ENCODE assay signal across 8 cellular contexts in the genomic region with DNA sequence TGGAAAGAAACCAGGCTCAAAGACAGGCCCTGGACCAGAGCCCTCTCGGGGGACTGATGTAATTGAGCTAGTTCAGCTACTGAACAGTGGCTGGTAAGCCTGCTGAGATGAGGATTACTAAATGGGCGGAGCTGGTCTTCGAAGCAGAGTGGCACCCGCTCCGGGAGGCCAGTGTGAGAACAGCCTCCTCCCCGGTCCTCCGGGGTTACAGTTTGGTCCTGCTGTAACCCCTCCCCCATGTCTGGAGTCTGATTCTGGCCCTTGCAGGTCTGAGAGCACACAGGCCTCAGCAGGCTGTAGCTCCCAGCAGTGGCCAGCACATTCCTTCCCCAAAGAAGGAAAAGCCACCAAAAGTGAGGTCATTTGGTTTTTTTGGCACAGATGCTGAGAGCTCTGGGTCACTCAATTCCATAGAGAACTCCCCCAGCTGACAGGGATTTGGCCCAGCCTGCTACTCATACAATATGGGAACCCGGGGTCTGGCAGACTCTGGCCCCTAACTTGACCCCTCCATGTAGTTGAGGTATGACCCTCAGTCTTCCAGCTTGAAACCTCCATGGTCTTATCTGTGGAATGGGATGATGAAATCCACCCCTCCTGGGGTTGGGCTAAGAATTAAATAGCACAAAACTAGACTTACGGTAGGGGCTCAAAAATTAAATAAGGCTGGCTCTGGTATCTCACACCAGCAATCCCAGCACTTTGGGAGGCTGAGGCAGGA. TPM values are rescaled to one million over a fixed set of nuclear protein-coding genes. Genes with fewer than 3 reads are reported as not detected.
DNase-seq lines count a peak whose midpoint lies in the region; ATAC-seq, FAIRE-seq and TF ChIP-seq lines count a peak whose summit lies in the region.

No MANE protein-coding gene starts in this region.

- in situ Hi-C loops in astrocyte of the cerebellum (cut with HindIII; ENCODE audit: low sequenced_read_pairs) = no loop called here

- H3K9me3 Mint-ChIP-seq in stimulated activated naive CD8-positive, alpha-beta T cell treated with anti-CD3 and anti-CD28 coated beads, Interleukin-15, amount 100 ng/mL, for 72 hours = no peaks in the 10 kb centered on the region
- H3K9me3 Mint-ChIP-seq in CD8-positive, alpha-beta memory T cell = no peaks in the 10 kb centered on the region

- H3K9ac ChIP-seq in keratinocyte (ENCODE audit: control insufficient read depth, extremely low read depth, insufficient read depth, low read length) = no peak overlapping the region

- H3K36me3 Mint-ChIP-seq in CD8-positive, alpha-beta memory T cell = no peaks in the 10 kb centered on the region

- H3K36me3 ChIP-seq in keratinocyte (ENCODE audit: control insufficient read depth in 2 of 2, extremely low read depth in 1 of 2, insufficient read depth in 2 of 2, low read length in 2 of 2) = peaks cover 11 to 53% of the 10 kb centered on the region in 2 experiments
- H3K36me3 ChIP-seq in CD8-positive, alpha-beta memory T cell (ENCODE audit: insufficient read depth, low read length) = no peaks in the 10 kb centered on the region

- ATAC-seq in stimulated activated naive CD8-positive, alpha-beta T cell treated with anti-CD3 and anti-CD28 coated beads, Interleukin-15, amount 100 ng/mL, for 72 hours = peak; percentile 85
- ATAC-seq in HG02938 (IDR thresholded peaks at IDR 0.05; ENCODE audit: unreplicated experiment) (no peak), GM18870 (IDR thresholded peaks at IDR 0.05; ENCODE audit: unreplicated experiment) (no peak), GM18909 (IDR thresholded peaks at IDR 0.05; ENCODE audit: poor library complexity, unreplicated experiment) (no peak)

- peak overlapping the region; percentile 44 for H3K4me2 ChIP-seq in keratinocyte (ENCODE audit: control insufficient read depth, extremely low read depth, insufficient read depth, low read depth, low read length)

- H3K27me3 Mint-ChIP-seq in stimulated activated naive CD8-positive, alpha-beta T cell treated with anti-CD3 and anti-CD28 coated beads, Interleukin-15, amount 100 ng/mL, for 72 hours = no peaks in the 10 kb centered on the region
- H3K27me3 Mint-ChIP-seq in CD8-positive, alpha-beta memory T cell = peaks cover 2 to 5% of the 10 kb centered on the region in 2 donors

- POLR2A ChIA-PET in CD8-positive, alpha-beta memory T cell (lab: Charles Lee) = no interaction called here

- H3K4me1 Mint-ChIP-seq in stimulated activated naive CD8-positive, alpha-beta T cell treated with anti-CD3 and anti-CD28 coated beads, Interleukin-15, amount 100 ng/mL, for 72 hours = peaks cover 99% of the 10 kb centered on the region
- peaks cover under 1 to 14% (median 12%) of the 10 kb centered on the region in 3 donors for H3K4me1 Mint-ChIP-seq in CD8-positive, alpha-beta memory T cell

- H3K27ac Mint-ChIP-seq in stimulated activated naive CD8-positive, alpha-beta T cell treated with anti-CD3 and anti-CD28 coated beads, Interleukin-15, amount 100 ng/mL, for 72 hours = peak overlapping the region; percentile 48 to 99
- no peak overlapping the region for H3K27ac Mint-ChIP-seq in CD8-positive, alpha-beta memory T cell

- no peaks in the 10 kb centered on the region for H3K27me3 ChIP-seq in keratinocyte (ENCODE audit: control insufficient read depth, extremely low read depth, insufficient read depth, low read length)
- H3K27me3 ChIP-seq in CD8-positive, alpha-beta memory T cell (ENCODE audit: insufficient read depth, low read length, poor library complexity, severe bottlenecking) = no peaks in the 10 kb centered on the region

- H3K27ac ChIP-seq in keratinocyte (ENCODE audit: control insufficient read depth, insufficient read depth, low read length) = peak overlapping the region; percentile 25
- no peak overlapping the region for H3K27ac ChIP-seq in CD8-positive, alpha-beta memory T cell (ENCODE audit: low read depth, low read length)

- H3K79me2 ChIP-seq in keratinocyte (ENCODE audit: control insufficient read depth, insufficient read depth, low read length) = peaks cover 98% of the 10 kb centered on the region

- peak overlapping the region; percentile 44 to 83 for H3K4me3 Mint-ChIP-seq in stimulated activated naive CD8-positive, alpha-beta T cell treated with anti-CD3 and anti-CD28 coated beads, Interleukin-15, amount 100 ng/mL, for 72 hours
- no peak overlapping the region for H3K4me3 Mint-ChIP-seq in CD8-positive, alpha-beta memory T cell

- DNase-seq in HT-29 (ENCODE audit: low spot score) (peak; percentile 15), astrocyte of the cerebellum (ENCODE audit: low read depth) (peak; percentile 99), keratinocyte (ENCODE audit: low read depth, low spot score) (no peak)
- peak in 1 of 2 donors; percentile 64 for DNase-seq in stimulated activated naive CD8-positive, alpha-beta T cell treated with anti-CD3 and anti-CD28 coated beads, Interleukin-15, amount 100 ng/mL, for 72 hours
- no peak for DNase-seq in CD8-positive, alpha-beta memory T cell

- H2AFZ ChIP-seq in keratinocyte (ENCODE audit: control insufficient read depth, low read length) = no peak overlapping the region

- dilution Hi-C loops in keratinocyte (cut with MboI; ENCODE audit: extremely low pct_ligation_motif_present, low sequenced_read_pairs) = no loop called here

- CTCF ChIA-PET in CD8-positive, alpha-beta memory T cell (lab: Charles Lee) = interaction anchor here (1.2 kb wide), 1 partner anchor 12 kb away, joined by 3 read pairs; no protein-coding TSS in a partner anchor

- TF ChIP-seq CTCF in astrocyte of the cerebellum (IDR thresholded peaks at IDR 0.05; ENCODE audit: low read depth, low read length, missing control alignments) = no peak
- TF ChIP-seq CTCF in keratinocyte (optimal IDR thresholded peaks at IDR 0.05 in 1 of 3, IDR thresholded peaks at IDR 0.05 in 1 of 3, conservative IDR thresholded peaks at IDR 0.05 in 1 of 3; ENCODE audit: extremely low read depth in 1 of 3, insufficient read depth in 2 of 3, low read length in 3 of 3) = no peak

- peaks cover 97% of the 10 kb centered on the region for H3K4me1 ChIP-seq in keratinocyte (ENCODE audit: control insufficient read depth, extremely low read depth, insufficient read depth, low read length)
- peaks cover 53% of the 10 kb centered on the region for H3K4me1 ChIP-seq in CD8-positive, alpha-beta memory T cell (ENCODE audit: insufficient read depth, low read length)

- H3K9me3 ChIP-seq in keratinocyte (ENCODE audit: control insufficient read depth, low read depth, low read length) = no peaks in the 10 kb centered on the region
- H3K9me3 ChIP-seq in CD8-positive, alpha-beta memory T cell (ENCODE audit: low read length) = no peaks in the 10 kb centered on the region

- peaks cover 40% of the 10 kb centered on the region for H4K20me1 ChIP-seq in keratinocyte (ENCODE audit: control insufficient read depth, extremely low read depth, insufficient read depth, low read length)

- no peak overlapping the region for H3K4me3 ChIP-seq in astrocyte of the cerebellum (ENCODE audit: low read depth, low read length)
- peak overlapping the region in 1 of 3 experiments; percentile 19 for H3K4me3 ChIP-seq in keratinocyte (ENCODE audit: control insufficient read depth in 2 of 3, extremely low read depth in 1 of 3, insufficient read depth in 2 of 3, low read depth in 1 of 3, low read length in 3 of 3)
- H3K4me3 ChIP-seq in CD8-positive, alpha-beta memory T cell (ENCODE audit: low read length) = no peak overlapping the region

- H3K9me1 ChIP-seq in keratinocyte (ENCODE audit: control insufficient read depth, extremely low read depth, insufficient read depth, low read length) = peaks cover 23% of the 10 kb centered on the region

- FAIRE-seq in keratinocyte (lab: Jason Lieb, UNC) = peak; percentile 49

RNA-seq across cellular contexts. Expression of gene ACTN1, which starts 39.0 kb away (rescaled TPM):
- total RNA-seq in HT-29 (2014; rRNA removed; shearing (Covaris generic)) = 104 and 115 TPM in 2 replicates
- 394 to 1,027 TPM (median 558 TPM) in 3 replicates for polyA plus RNA-seq in keratinocyte
- 195 TPM for polyA plus RNA-seq in keratinocyte (2011; ENCODE audit: low read depth)
- polyA plus RNA-seq in keratinocyte (2011; cell fraction: cytosol; rRNA removed) = 508 and 647 TPM in 2 replicates
- 807 and 940 TPM in 2 replicates for polyA plus RNA-seq in keratinocyte (2011; cell fraction: nucleus; rRNA removed)
- 200 and 858 TPM in 2 replicates for polyA plus RNA-seq in keratinocyte (2012; ENCODE audit: low replicate concordance)
- polyA minus RNA-seq in keratinocyte = 613 to 2,215 TPM (median 836 TPM) in 3 replicates
- polyA minus RNA-seq in keratinocyte (2011; cell fraction: cytosol; rRNA and poly(A)+ RNA removed) = 1,064 TPM
- polyA minus RNA-seq in keratinocyte (2011; cell fraction: nucleus; rRNA and poly(A)+ RNA removed) = 724 and 945 TPM in 2 replicates
- total RNA-seq in CD8-positive, alpha-beta memory T cell = 10 to 100 TPM; 52.7 to 53.3 TPM
- polyA plus RNA-seq in CD8-positive, alpha-beta memory T cell = 47.4 TPM

Comparison
In these comparisons a context has a peak if more than half of its experiments do, and no peak if none do; other contexts are left out.
1. DNase-seq: peak in HT-29 (single experiment) and astrocyte of the cerebellum (single experiment); none in keratinocyte (single experiment) and CD8-positive, alpha-beta memory T cell (0 of 5).
2. H3K27ac Mint-ChIP-seq: peak in stimulated activated naive CD8-positive, alpha-beta T cell treated with anti-CD3 and anti-CD28 coated beads, Interleukin-15, amount 100 ng/mL, for 72 hours (2 of 2); none in CD8-positive, alpha-beta memory T cell (0 of 8).
3. H3K4me3 Mint-ChIP-seq: peak in stimulated activated naive CD8-positive, alpha-beta T cell treated with anti-CD3 and anti-CD28 coated beads, Interleukin-15, amount 100 ng/mL, for 72 hours (2 of 2); none in CD8-positive, alpha-beta memory T cell (0 of 7).